8 cellular contexts compared by ENCODE assay signal in the genomic region with DNA sequence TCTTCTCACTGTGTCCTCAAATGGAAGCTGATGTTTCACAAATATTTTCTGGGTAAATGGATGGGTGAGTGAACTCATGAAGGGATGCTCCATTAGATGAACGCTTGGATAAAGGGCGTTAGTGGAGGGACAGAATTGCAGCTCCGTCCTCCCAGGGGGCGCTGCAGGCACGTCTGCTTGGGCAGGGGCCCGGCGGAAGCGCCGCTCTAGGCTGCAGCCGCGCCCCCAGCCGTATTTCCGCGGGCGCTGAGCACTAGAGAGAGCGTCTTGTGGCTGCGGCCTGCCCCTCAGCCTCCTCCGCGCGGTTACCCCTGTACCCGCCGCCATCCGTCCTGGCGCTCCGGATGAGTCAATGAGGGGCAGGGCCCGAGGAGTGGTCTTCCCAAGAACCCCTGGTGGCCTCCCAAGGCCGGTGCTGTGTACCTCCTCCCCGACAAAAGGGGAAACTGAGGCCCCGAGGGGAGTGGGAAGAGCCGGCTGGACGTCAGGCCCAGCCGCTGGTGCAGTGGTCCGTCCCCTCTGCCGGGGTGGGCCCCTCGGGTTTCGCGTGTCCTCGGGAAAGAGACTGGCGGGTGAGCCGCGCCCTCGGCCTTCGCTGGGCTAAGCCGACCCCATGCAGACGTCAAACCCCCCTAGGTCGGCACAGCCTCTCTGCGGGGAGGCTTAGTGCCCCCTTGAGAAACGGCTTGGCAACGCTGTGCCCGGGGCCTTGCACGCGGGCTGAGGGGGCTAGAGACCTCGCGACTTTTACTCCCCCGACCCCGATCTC. TPM values are rescaled to one million over a fixed set of nuclear protein-coding genes. Genes with fewer than 3 reads are reported as not detected.
DNase-seq lines count a peak whose midpoint lies in the region; TF ChIP-seq lines count a peak whose summit lies in the region.

No MANE protein-coding gene starts in this region.

- peak; percentile 61 for TF ChIP-seq RAD21 in neural cell (conservative IDR thresholded peaks at IDR 0.05)

- H3K9me3 Mint-ChIP-seq in stimulated activated naive CD8-positive, alpha-beta T cell treated with anti-CD3 and anti-CD28 coated beads, Interleukin-15, Interleukin-2, amounts not matched to agents 100 ng/mL and 50 ng/mL, for 24 hours = no peaks in the 10 kb centered on the region

- H3K9me2 ChIP-seq in MM.1S (replicated peaks; ENCODE audit: insufficient read depth, low read length) (no peaks in the 10 kb centered on the region), neural cell (ENCODE audit: insufficient read depth, low read length) (no peaks in the 10 kb centered on the region)

- H3K27me3 ChIP-seq in HAP-1 (ENCODE audit: low read depth) (no peaks in the 10 kb centered on the region), MM.1S (replicated peaks; ENCODE audit: insufficient read depth, low read length) (no peaks in the 10 kb centered on the region), neural cell (ENCODE audit: insufficient read depth, low read depth, low read length) (no peaks in the 10 kb centered on the region)

- peak overlapping the region; percentile 26; the same call in 1 of the 2 replicates for H3K27ac ChIP-seq in MM.1S (ENCODE audit: low read length)
- H3K27ac ChIP-seq in neural cell (ENCODE audit: low read length) = peak overlapping the region; percentile 64

- H3K4me1 ChIP-seq in ES-I3 (ENCODE audit: insufficient read depth, low read length) (peaks cover 5% of the 10 kb centered on the region; the same call in 1 of the 2 replicates), HAP-1 (no peaks in the 10 kb centered on the region; the same call in 1 of the 2 replicates), MM.1S (ENCODE audit: low read length) (peaks cover 12% of the 10 kb centered on the region)

- in situ Hi-C loops in HAP-1 (cut with MboI; ENCODE audit: low sequenced_read_pairs) = no loop called here

- peak overlapping the region; percentile 69 for H3K4me3 Mint-ChIP-seq in stimulated activated naive CD8-positive, alpha-beta T cell treated with anti-CD3 and anti-CD28 coated beads, Interleukin-15, Interleukin-2, amounts not matched to agents 100 ng/mL and 50 ng/mL, for 24 hours

- peak overlapping the region; percentile 93 for H2AFZ ChIP-seq in MM.1S (ENCODE audit: low read length)
- H2AFZ ChIP-seq in neural cell (ENCODE audit: low read depth, low read length) = peak overlapping the region; percentile 81

- peak; percentile 91 for TF ChIP-seq CTCF in MM.1S (IDR thresholded peaks at IDR 0.05; ENCODE audit: low read length)
- peak; percentile 91 for TF ChIP-seq CTCF in foreskin fibroblast (IDR thresholded peaks at IDR 0.05; ENCODE audit: low read depth, low read length)
- TF ChIP-seq CTCF in neural cell (IDR thresholded peaks at IDR 0.05; ENCODE audit: poor library complexity, severe bottlenecking) = peak; percentile 98

- H3K9me3 ChIP-seq in ES-I3 (ENCODE audit: control insufficient read depth, insufficient read depth, low read length) = no peaks in the 10 kb centered on the region
- no peaks in the 10 kb centered on the region for H3K9me3 ChIP-seq in HAP-1
- H3K9me3 ChIP-seq in MM.1S (replicated peaks; ENCODE audit: insufficient read depth, low read length) = no peaks in the 10 kb centered on the region
- H3K9me3 ChIP-seq in neural cell (ENCODE audit: low read length) = no peaks in the 10 kb centered on the region

- peaks cover 27% of the 10 kb centered on the region for H3K36me3 Mint-ChIP-seq in stimulated activated naive CD8-positive, alpha-beta T cell treated with anti-CD3 and anti-CD28 coated beads, Interleukin-15, Interleukin-2, amounts not matched to agents 100 ng/mL and 50 ng/mL, for 24 hours (ENCODE audit: low read depth)

- TF ChIP-seq EP300 in neural cell (conservative IDR thresholded peaks at IDR 0.05; ENCODE audit: poor library complexity, severe bottlenecking) = peak; percentile 69

- H3K9ac ChIP-seq in ES-I3 (ENCODE audit: low read depth, low read length) (peak overlapping the region; percentile 100), MM.1S (ENCODE audit: low read length) (peak overlapping the region; percentile 99), neural cell (ENCODE audit: low read length) (peak overlapping the region; percentile 92)

- H4K20me1 ChIP-seq in MM.1S (ENCODE audit: insufficient read depth, low read length) = no peaks in the 10 kb centered on the region
- no peaks in the 10 kb centered on the region for H4K20me1 ChIP-seq in neural cell (ENCODE audit: insufficient read depth)

- H3K4me1 Mint-ChIP-seq in stimulated activated naive CD8-positive, alpha-beta T cell treated with anti-CD3 and anti-CD28 coated beads, Interleukin-15, Interleukin-2, amounts not matched to agents 100 ng/mL and 50 ng/mL, for 24 hours (ENCODE audit: low read depth) = peaks cover 56% of the 10 kb centered on the region

- H3K27me3 Mint-ChIP-seq in stimulated activated naive CD8-positive, alpha-beta T cell treated with anti-CD3 and anti-CD28 coated beads, Interleukin-15, Interleukin-2, amounts not matched to agents 100 ng/mL and 50 ng/mL, for 24 hours = no peaks in the 10 kb centered on the region

- H3K36me3 ChIP-seq in ES-I3 (ENCODE audit: insufficient read depth, low read length) (peaks cover 10% of the 10 kb centered on the region; the same call in 1 of the 2 replicates), HAP-1 (replicated peaks) (peaks cover 22% of the 10 kb centered on the region), MM.1S (replicated peaks; ENCODE audit: insufficient read depth, low read length) (no peaks in the 10 kb centered on the region), neural cell (ENCODE audit: insufficient read depth, low read length) (no peaks in the 10 kb centered on the region)

- DNase-seq in HAP-1 (ENCODE audit: low spot score in 2 of 2) (peak; percentile 83 to 96), MM.1S (peak; percentile 94), SHP77 (lab: John Stamatoyannopoulos, UW) (peak; percentile 81 to 88), activated gamma-delta T cell (lab: John Stamatoyannopoulos, UW) (peak; percentile 85), foreskin fibroblast (peak; percentile 94 to 98)

- peak overlapping the region; percentile 95 for H3K4me2 ChIP-seq in MM.1S (ENCODE audit: low read depth, low read length)
- H3K4me2 ChIP-seq in neural cell (ENCODE audit: low read length) = peak overlapping the region; percentile 67

- peaks cover 14% of the 10 kb centered on the region for H3K79me2 ChIP-seq in MM.1S (ENCODE audit: low read length)
- H3K79me2 ChIP-seq in neural cell (replicated peaks; ENCODE audit: insufficient read depth, low read length) = no peaks in the 10 kb centered on the region

- H3K27ac Mint-ChIP-seq in stimulated activated naive CD8-positive, alpha-beta T cell treated with anti-CD3 and anti-CD28 coated beads, Interleukin-15, Interleukin-2, amounts not matched to agents 100 ng/mL and 50 ng/mL, for 24 hours = peak overlapping the region; percentile 69

- H3F3A ChIP-seq in MM.1S (ENCODE audit: insufficient read depth, low read length) (no peaks in the 10 kb centered on the region), neural cell (ENCODE audit: insufficient read depth, low read length, poor library complexity, severe bottlenecking) (no peaks in the 10 kb centered on the region)

- H3K4me3 ChIP-seq in HAP-1 (peak overlapping the region; percentile 92), MM.1S (ENCODE audit: low read length) (peak overlapping the region; percentile 99), foreskin fibroblast (ENCODE audit: low read depth in 1 of 2, low read length in 2 of 2) (peak overlapping the region; percentile 89 to 99), neural cell (ENCODE audit: low read length) (peak overlapping the region; percentile 86)

TF ChIP-seq in neural cell, 6 proteins besides CTCF, POLR2A, EP300 and RAD21:
- TF ChIP-seq TAF1 (IDR thresholded peaks at IDR 0.05; ENCODE audit: low read depth) (peak; percentile 94), MXI1 (conservative IDR thresholded peaks at IDR 0.05; ENCODE audit: poor library complexity, severe bottlenecking) (peak; percentile 86), EZH2 (IDR thresholded peaks at IDR 0.05; ENCODE audit: borderline replicate concordance, insufficient read depth, low read length, poor library complexity, severe bottlenecking) (no peak), SMC3 (conservative IDR thresholded peaks at IDR 0.05; ENCODE audit: poor library complexity) (peak; percentile 70), POLR2AphosphoS5 (IDR thresholded peaks at IDR 0.05) (peak; percentile 99)
- TF ChIP-seq, protein P1, sequence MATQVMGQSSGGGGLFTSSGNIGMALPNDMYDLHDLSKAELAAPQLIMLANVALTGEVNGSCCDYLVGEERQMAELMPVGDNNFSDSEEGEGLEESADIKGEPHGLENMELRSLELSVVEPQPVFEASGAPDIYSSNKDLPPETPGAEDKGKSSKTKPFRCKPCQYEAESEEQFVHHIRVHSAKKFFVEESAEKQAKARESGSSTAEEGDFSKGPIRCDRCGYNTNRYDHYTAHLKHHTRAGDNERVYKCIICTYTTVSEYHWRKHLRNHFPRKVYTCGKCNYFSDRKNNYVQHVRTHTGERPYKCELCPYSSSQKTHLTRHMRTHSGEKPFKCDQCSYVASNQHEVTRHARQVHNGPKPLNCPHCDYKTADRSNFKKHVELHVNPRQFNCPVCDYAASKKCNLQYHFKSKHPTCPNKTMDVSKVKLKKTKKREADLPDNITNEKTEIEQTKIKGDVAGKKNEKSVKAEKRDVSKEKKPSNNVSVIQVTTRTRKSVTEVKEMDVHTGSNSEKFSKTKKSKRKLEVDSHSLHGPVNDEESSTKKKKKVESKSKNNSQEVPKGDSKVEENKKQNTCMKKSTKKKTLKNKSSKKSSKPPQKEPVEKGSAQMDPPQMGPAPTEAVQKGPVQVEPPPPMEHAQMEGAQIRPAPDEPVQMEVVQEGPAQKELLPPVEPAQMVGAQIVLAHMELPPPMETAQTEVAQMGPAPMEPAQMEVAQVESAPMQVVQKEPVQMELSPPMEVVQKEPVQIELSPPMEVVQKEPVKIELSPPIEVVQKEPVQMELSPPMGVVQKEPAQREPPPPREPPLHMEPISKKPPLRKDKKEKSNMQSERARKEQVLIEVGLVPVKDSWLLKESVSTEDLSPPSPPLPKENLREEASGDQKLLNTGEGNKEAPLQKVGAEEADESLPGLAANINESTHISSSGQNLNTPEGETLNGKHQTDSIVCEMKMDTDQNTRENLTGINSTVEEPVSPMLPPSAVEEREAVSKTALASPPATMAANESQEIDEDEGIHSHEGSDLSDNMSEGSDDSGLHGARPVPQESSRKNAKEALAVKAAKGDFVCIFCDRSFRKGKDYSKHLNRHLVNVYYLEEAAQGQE (IDR thresholded peaks at IDR 0.05; ENCODE audit: borderline replicate concordance) = peak; percentile 71

RNA-seq across cellular contexts. Expression of a gene that starts 11.5 kb away (rescaled TPM):
- 20.4 and 23.1 TPM in 2 replicates for polyA plus RNA-seq in neural cell
- 7.3 and 10.5 TPM in 2 replicates for polyA minus RNA-seq in neural cell

RNA-seq across cellular contexts. Expression of a gene that starts 26.0 kb away (rescaled TPM):
- 30.0 TPM in 2 replicates for polyA plus RNA-seq in neural cell
- 76.2 and 84.0 TPM in 2 replicates for polyA minus RNA-seq in neural cell

Comparison
In these comparisons a context has a peak if more than half of its experiments do, and no peak if none do; other contexts are left out.
1. Peak in every context shown above with its lines: DNase-seq, H3K4me3 ChIP-seq and H3K27ac ChIP-seq.